ENCODE assay signal across 8 cellular contexts in genomic region chr10:79244841-79245504, GRCh38.
DNase-seq lines count a peak whose midpoint lies in the region; ATAC-seq and TF ChIP-seq lines count a peak whose summit lies in the region.

No MANE protein-coding gene starts in this region.

- H3K4me3 ChIP-seq in left lung = peak overlapping the region in 1 of 2 donors; percentile 59
- no peak overlapping the region for H3K4me3 ChIP-seq in uterus

- peaks cover 18% of the 10 kb centered on the region for H3K36me3 Mint-ChIP-seq in activated CD4-positive, alpha-beta T cell treated with anti-CD3 and anti-CD28 coated beads for 36 hours (ENCODE audit: low read depth)

- no peaks in the 10 kb centered on the region for H3K9me3 Mint-ChIP-seq in activated CD4-positive, alpha-beta T cell treated with anti-CD3 and anti-CD28 coated beads for 36 hours (ENCODE audit: low read depth)

- no peaks in the 10 kb centered on the region for H3K36me3 ChIP-seq in left lung
- H3K36me3 ChIP-seq in uterus = no peaks in the 10 kb centered on the region

- peak; percentile 53 for DNase-seq in activated CD4-positive, alpha-beta T cell treated with anti-CD3 and anti-CD28 coated beads for 36 hours
- no peak for DNase-seq in activated CD4-positive, alpha-beta T cell treated with anti-CD3 and anti-CD28 coated beads, Interleukin-2, amount 50 U/mL, for 48 hours
- DNase-seq in left lung (peak in 1 of 2 donors; percentile 60), uterus (no peak), NCI-H128 (lab: John Stamatoyannopoulos, UW; ENCODE audit: unreplicated experiment) (no peak), NCI-H2227 (lab: John Stamatoyannopoulos, UW; ENCODE audit: unreplicated experiment) (no peak)

- H3K27ac Mint-ChIP-seq in activated CD4-positive, alpha-beta T cell treated with anti-CD3 and anti-CD28 coated beads for 36 hours = peak overlapping the region; percentile 91

- H3K4me1 Mint-ChIP-seq in activated CD4-positive, alpha-beta T cell treated with anti-CD3 and anti-CD28 coated beads for 36 hours = peaks cover 73% of the 10 kb centered on the region

- TF ChIP-seq CTCF in left lung (IDR thresholded peaks at IDR 0.05) = no peak
- no peak for TF ChIP-seq CTCF in uterus (IDR thresholded peaks at IDR 0.05)

- H3K4me3 Mint-ChIP-seq in activated CD4-positive, alpha-beta T cell treated with anti-CD3 and anti-CD28 coated beads for 36 hours = peak overlapping the region; percentile 83

- peak; percentile 57 for TF ChIP-seq POLR2A in Raji (IDR thresholded peaks at IDR 0.05; ENCODE audit: insufficient read depth, low read depth, low read length)
- TF ChIP-seq POLR2A in uterus (IDR thresholded peaks at IDR 0.05) = no peak

- H3K27me3 Mint-ChIP-seq in activated CD4-positive, alpha-beta T cell treated with anti-CD3 and anti-CD28 coated beads for 36 hours = no peaks in the 10 kb centered on the region

- H3K4me1 ChIP-seq in left lung (peaks cover 53 to 92% of the 10 kb centered on the region in 2 donors), uterus (peaks cover 7 to 55% of the 10 kb centered on the region in 2 donors)

- H3K27ac ChIP-seq in left lung = peak overlapping the region; percentile 62 to 88
- peak overlapping the region; percentile 77 to 86 for H3K27ac ChIP-seq in uterus

- CTCF ChIA-PET in activated CD4-positive, alpha-beta T cell treated with anti-CD3 and anti-CD28 coated beads for 36 hours (lab: Charles Lee) = interaction anchor here (0.5 to 1.5 kb wide), 4 partner anchors 83 to 201 kb away, joined by 3 read pairs; partner anchors contain the start of gene ZCCHC24

- no peaks in the 10 kb centered on the region for H3K9me3 ChIP-seq in left lung
- no peaks in the 10 kb centered on the region for H3K9me3 ChIP-seq in uterus

- POLR2A ChIA-PET in activated CD4-positive, alpha-beta T cell treated with anti-CD3 and anti-CD28 coated beads for 36 hours (lab: Charles Lee) = no interaction called here

- ATAC-seq in activated CD4-positive, alpha-beta T cell treated with anti-CD3 and anti-CD28 coated beads for 36 hours = no peak
- ATAC-seq in HG02610 (IDR thresholded peaks at IDR 0.05; ENCODE audit: unreplicated experiment) (peak; percentile 42), left lung (no peak)

- H3K27me3 ChIP-seq in left lung = no peaks in the 10 kb centered on the region
- no peaks in the 10 kb centered on the region for H3K27me3 ChIP-seq in uterus

- intact Hi-C loops in activated CD4-positive, alpha-beta T cell treated with anti-CD3 and anti-CD28 coated beads for 36 hours (cut with DNase I, micrococcal nuclease) = loop anchor here (5.0 kb wide), 3 partner anchors 77 to 1213 kb away; partner anchors contain the start of gene RPS24 (in 1 of the 2)
- intact Hi-C loops in left lung (cut with DNase I) (no loop called here), uterus (cut with DNase I; ENCODE audit: low total_unique reads) (no loop called here)

Comparison
In these comparisons a context has a peak if more than half of its experiments do, and no peak if none do; other contexts are left out.
1. intact Hi-C loops: an anchor here in activated CD4-positive, alpha-beta T cell treated with anti-CD3 and anti-CD28 coated beads for 36 hours (5.0 kb wide); none called in left lung and uterus.